ENCODE assay signal across 10 cellular contexts in the genomic region with DNA sequence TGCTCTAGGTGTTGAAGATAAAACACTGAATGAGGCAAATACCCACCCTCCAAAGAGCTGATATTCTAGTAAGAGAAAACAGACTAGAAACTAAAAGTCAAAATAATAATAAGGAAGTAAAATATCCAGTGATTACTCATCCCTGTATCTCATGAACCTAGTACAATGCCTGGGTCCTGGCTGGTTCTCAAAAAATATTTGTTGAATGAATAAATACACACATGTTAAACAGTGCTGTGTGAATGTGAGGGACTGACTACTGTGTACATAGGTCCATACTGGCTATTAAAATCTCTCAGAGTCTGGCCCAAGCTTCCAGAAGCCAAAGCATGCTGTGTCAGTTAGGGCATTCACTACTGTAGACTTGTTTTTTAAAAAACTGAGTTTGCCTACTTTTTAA.
A peak's percentile ranks its signal among the peaks of the same experiment; 100 is the strongest.
DNase-seq lines count a peak whose midpoint lies in the region; ATAC-seq and TF ChIP-seq lines count a peak whose summit lies in the region.
"Had no signal": no experiment of that assay in that cellular context is flagged by ENCODE, and none has a peak within 500 bp of the region (broad histone marks: within the 10 kb centered on the region; RNA-seq: fewer than 3 reads in every experiment).

No MANE protein-coding gene starts in this region.

- no peaks in the 10 kb centered on the region for H3K27me3 ChIP-seq in ovary
- H3K27me3 ChIP-seq: BE2C had no signal

- TF ChIP-seq CTCF in AG10803 (conservative IDR thresholded peaks at IDR 0.05; ENCODE audit: low read length) (no peak), choroid plexus epithelial cell (conservative IDR thresholded peaks at IDR 0.05; ENCODE audit: low read depth, low read length) (no peak), nephron (IDR thresholded peaks at IDR 0.05; ENCODE audit: unreplicated experiment in 3 of 3) (no peak), ovary (IDR thresholded peaks at IDR 0.05) (no peak), natural killer cell (IDR thresholded peaks at IDR 0.05) (no peak)

- intact Hi-C loops in ovary (cut with DNase I) = no loop called here
- intact Hi-C loops in natural killer cell (cut with micrococcal nuclease) = no loop called here

- H3K4me1 ChIP-seq in ovary (ENCODE audit: insufficient read depth) = peaks cover 18% of the 10 kb centered on the region

- TF ChIP-seq POLR2A in ovary (IDR thresholded peaks at IDR 0.05) = no peak

- H3K4me3 ChIP-seq in AG10803 (ENCODE audit: low read length) = no peak overlapping the region
- no peak overlapping the region for H3K4me3 ChIP-seq in choroid plexus epithelial cell (ENCODE audit: low read depth, low read length)
- H3K4me3 ChIP-seq in ovary = no peak overlapping the region

- DNase-seq in AG10803 (ENCODE audit: low read depth) = peak; percentile 68
- DNase-seq in LHCN-M2 (ENCODE audit: low read depth) = peak; percentile 77
- DNase-seq in choroid plexus epithelial cell (ENCODE audit: low read depth) = peak; percentile 70
- DNase-seq in ovary = no peak
- no peak for DNase-seq in natural killer cell
- DNase-seq in NCI-H1436 (lab: John Stamatoyannopoulos, UW) = no peak
- no peak for DNase-seq in retina
- DNase-seq: BE2C, NCI-H1436 treated with DMSO at 0.1 percent for 48 hours had no signal

- no peak for TF ChIP-seq EP300 in ovary (IDR thresholded peaks at IDR 0.05)

- no peaks in the 10 kb centered on the region for H3K27me3 Mint-ChIP-seq in nephron (ENCODE audit: low read depth)
- no peaks in the 10 kb centered on the region for H3K27me3 Mint-ChIP-seq in natural killer cell (ENCODE audit: low read depth in 2 of 2)

- H3K4me1 Mint-ChIP-seq in nephron = peaks cover 53% of the 10 kb centered on the region
- peaks cover 23 to 34% of the 10 kb centered on the region in 2 donors for H3K4me1 Mint-ChIP-seq in natural killer cell

- H3K4me3 Mint-ChIP-seq in nephron (no peak overlapping the region), natural killer cell (no peak overlapping the region)

- H3K36me3 Mint-ChIP-seq in nephron (ENCODE audit: low read depth) = no peaks in the 10 kb centered on the region
- H3K36me3 Mint-ChIP-seq in natural killer cell = no peaks in the 10 kb centered on the region

- no peaks in the 10 kb centered on the region for H3K9me3 ChIP-seq in ovary
- H3K9me3 ChIP-seq: BE2C had no signal

- ATAC-seq in natural killer cell = no peak

- H3K27ac Mint-ChIP-seq in nephron (peak overlapping the region; percentile 6 to 16 (median 10)), natural killer cell (no peak overlapping the region)

- peak overlapping the region in 1 of 2 donors; percentile 31 for H3K27ac ChIP-seq in ovary

- H3K9me3 Mint-ChIP-seq in nephron (no peaks in the 10 kb centered on the region), natural killer cell (no peaks in the 10 kb centered on the region)

- no peaks in the 10 kb centered on the region for H3K36me3 ChIP-seq in ovary
- H3K36me3 ChIP-seq: BE2C had no signal

Comparison
In these comparisons a context has a peak if more than half of its experiments do, and no peak if none do; other contexts are left out.
1. DNase-seq: peak in AG10803 (single experiment), LHCN-M2 (single experiment) and choroid plexus epithelial cell (single experiment); none in ovary (0 of 5), natural killer cell (single experiment), NCI-H1436 (single experiment) and retina (single experiment).
2. H3K27ac Mint-ChIP-seq: peak in nephron (3 of 3); none in natural killer cell (0 of 2).